In genomic region chr11:62612366-62613274, GRCh38 we compare ENCODE assay signal across 8 cellular contexts. TPM values are rescaled to one million over a fixed set of nuclear protein-coding genes. Genes with fewer than 3 reads are reported as not detected.
A peak's percentile ranks its signal among the peaks of the same experiment; 100 is the strongest.
DNase-seq lines count a peak whose midpoint lies in the region; ATAC-seq and TF ChIP-seq lines count a peak whose summit lies in the region.

Gene EML3, minus strand, starts transcription at chr11:62612775. Its CDS starts 318 bp downstream, at chr11:62612457.
Gene ROM1, plus strand, starts transcription at chr11:62613257. Its CDS starts 25 bp downstream, at chr11:62613282.

- H3K4me1 ChIP-seq in DOHH2 (ENCODE audit: control insufficient read depth, low read length) (peaks cover 29% of the 10 kb centered on the region), foreskin keratinocyte (peaks cover 7% of the 10 kb centered on the region), neuron (ENCODE audit: insufficient read depth, low read length) (peaks cover 19% of the 10 kb centered on the region)

- H3F3A ChIP-seq in DOHH2 (ENCODE audit: control insufficient read depth, insufficient read depth): peaks cover 15% of the 10 kb centered on the region

- no peak for TF ChIP-seq RAD21 in Ishikawa (IDR thresholded peaks at IDR 0.05; ENCODE audit: low read depth)

- DNase-seq in RWPE1 (ENCODE audit: low spot score): peak; percentile 88
- peak; percentile 94 for DNase-seq in activated effector memory CD4-positive, alpha-beta T cell treated with anti-CD3 and anti-CD28 coated beads, Interleukin-2, amount 50 U/mL, for 16 hours
- peak in 1 of 2 donors; percentile 54 for DNase-seq in foreskin keratinocyte
- peak; percentile 77 for DNase-seq in stromal cell of bone marrow (ENCODE audit: low read depth)

- peak within 1 kb of the TSS; percentile 98 for H3K4me2 ChIP-seq in DOHH2 (ENCODE audit: low read length)

- H2AFZ ChIP-seq in neuron (ENCODE audit: low read depth, low read length): peak within 1 kb of the TSS; percentile 71

- H3K79me2 ChIP-seq in DOHH2 (ENCODE audit: control insufficient read depth, low read length): peaks cover 17% of the 10 kb centered on the region

- POLR2A ChIA-PET in RWPE1 (lab: Yijun Ruan, JAX; ENCODE audit: low non-redundant PET): interaction anchor here (0.6 to 1.1 kb wide), 4 partner anchors 9 to 53 kb away, joined by 3 to 4 read pairs (median 4); partner anchors contain the start of genes B3GAT3, CSKMT, INTS5 and TUT1

- H3K27ac ChIP-seq in DOHH2 (ENCODE audit: low read depth, low read length) (peak within 1 kb of the TSS; percentile 64), RWPE1 (peak within 1 kb of the TSS; percentile 98), foreskin keratinocyte (no peak within 1 kb of the TSS)

- H3K4me3 ChIP-seq in DOHH2 (ENCODE audit: low read length) (peak within 1 kb of the TSS; percentile 92), neuron (ENCODE audit: low read length) (peak within 1 kb of the TSS; percentile 53)

- H3K36me3 ChIP-seq in DOHH2 (ENCODE audit: control insufficient read depth, low read length): peaks cover 46% of the 10 kb centered on the region
- peaks cover 13% of the 10 kb centered on the region for H3K36me3 ChIP-seq in neuron (ENCODE audit: insufficient read depth, low read length)

- no peaks in the 10 kb centered on the region for H3K9me3 ChIP-seq in DOHH2 (ENCODE audit: control insufficient read depth, insufficient read depth, low read length)
- H3K9me3 ChIP-seq in neuron (ENCODE audit: low read length): no peaks in the 10 kb centered on the region

- ATAC-seq in GM21576 (IDR thresholded peaks at IDR 0.05; ENCODE audit: unreplicated experiment): peak; percentile 57
- ATAC-seq in foreskin keratinocyte: peak; percentile 55

- no peak for TF ChIP-seq EP300 in Ishikawa (IDR thresholded peaks at IDR 0.05; ENCODE audit: borderline replicate concordance)

- H4K20me1 ChIP-seq in DOHH2 (ENCODE audit: control insufficient read depth, insufficient read depth, low read depth, low read length): no peaks in the 10 kb centered on the region

- TF ChIP-seq CTCF in DOHH2 (IDR thresholded peaks at IDR 0.05; ENCODE audit: low read depth, low read length, poor library complexity, severe bottlenecking) (peak; percentile 91), RWPE1 (conservative IDR thresholded peaks at IDR 0.05; ENCODE audit: low read depth) (peak; percentile 86), foreskin keratinocyte (conservative IDR thresholded peaks at IDR 0.05) (peak; percentile 97)

- CTCF ChIA-PET in RWPE1 (lab: Yijun Ruan, JAX): interaction anchor here (0.7 to 1.3 kb wide), 7 partner anchors 10 to 1835 kb away, joined by 3 to 7 read pairs (median 3); partner anchors contain the start of gene B3GAT3

- H3K27me3 ChIP-seq in DOHH2 (ENCODE audit: control insufficient read depth, low read length) (no peaks in the 10 kb centered on the region), foreskin keratinocyte (no peaks in the 10 kb centered on the region), neuron (ENCODE audit: insufficient read depth, low read length) (no peaks in the 10 kb centered on the region)

- H3K9me2 ChIP-seq in DOHH2 (replicated peaks; ENCODE audit: control insufficient read depth, low read length): no peaks in the 10 kb centered on the region

TF ChIP-seq in Ishikawa, 13 proteins besides CTCF, POLR2A, EP300 and RAD21:
- TF ChIP-seq TAF1 (IDR thresholded peaks at IDR 0.05; ENCODE audit: low read depth): no peak; the same call in 1 of the 2 replicates
- 0 out of 2 replicates have a peak, but pooled peaks have one; percentile 46 for TF ChIP-seq ZBTB7A (IDR thresholded peaks at IDR 0.05; ENCODE audit: low read depth)

RNA-seq across cellular contexts. Expression of gene EML3, which starts in this region (rescaled TPM):
- 21.5 and 21.6 TPM in 2 replicates for total RNA-seq in foreskin keratinocyte
- 19.7 and 22.9 TPM in 2 replicates for polyA plus RNA-seq in foreskin keratinocyte

RNA-seq across cellular contexts. Expression of gene ROM1, which starts in this region (rescaled TPM):
- 1.0 and 1.2 TPM in 2 replicates for total RNA-seq in foreskin keratinocyte
- polyA plus RNA-seq in foreskin keratinocyte: 1.5 and 1.8 TPM in 2 replicates
